In genomic region chr13:97242755-97243497, GRCh38 we compare ENCODE assay signal across 12 cellular contexts. TPM values are rescaled to one million over a fixed set of nuclear protein-coding genes. Genes with fewer than 3 reads are reported as not detected.
DNase-seq lines count a peak whose midpoint lies in the region; ATAC-seq and TF ChIP-seq lines count a peak whose summit lies in the region.
"Had no signal": no experiment of that assay in that cellular context is flagged by ENCODE, and none has a peak within 500 bp of the region (broad histone marks: within the 10 kb centered on the region; RNA-seq: fewer than 3 reads in every experiment).

No MANE protein-coding gene starts in this region.

- H3K27me3 ChIP-seq in breast epithelium (no peaks in the 10 kb centered on the region), uterus (no peaks in the 10 kb centered on the region)

- H3K36me3 Mint-ChIP-seq in activated T-cell treated with anti-CD3 and anti-CD28 coated beads, Interleukin-2, amount 50 U/mL, for 24 hours (ENCODE audit: low read depth), result no peaks in the 10 kb centered on the region

- no peak overlapping the region for H3K4me3 Mint-ChIP-seq in activated T-cell treated with anti-CD3 and anti-CD28 coated beads, Interleukin-2, amount 50 U/mL, for 24 hours
- H3K4me3 Mint-ChIP-seq: activated CD4-positive, alpha-beta T cell treated with anti-CD3 and anti-CD28 coated beads, Interleukin-2, amount 10 ng/mL, durations not matched to agents 24 days and 14 days had no signal

- H3K27me3 Mint-ChIP-seq in activated T-cell treated with anti-CD3 and anti-CD28 coated beads, Interleukin-2, amount 50 U/mL, for 24 hours, result no peaks in the 10 kb centered on the region
- H3K27me3 Mint-ChIP-seq: activated CD4-positive, alpha-beta T cell treated with anti-CD3 and anti-CD28 coated beads, Interleukin-2, amount 10 ng/mL, durations not matched to agents 24 days and 14 days had no signal

- DNase-seq in breast epithelium (ENCODE audit: low spot score in 2 of 2) (no peak), left cardiac atrium (no peak), nucleus accumbens (lab: John Stamatoyannopoulos, UW) (peak in 55 of 56 donors; percentile 7 to 91 (median 81)), uterus (no peak)
- no peak for DNase-seq in activated CD4-positive, alpha-beta T cell treated with anti-CD3 and anti-CD28 coated beads for 4 hours
- no peak for DNase-seq in activated T-cell treated with anti-CD3 and anti-CD28 coated beads, Interleukin-2, amount 50 U/mL, for 24 hours
- no peak for DNase-seq in activated naive CD4-positive, alpha-beta T cell (lab: John Stamatoyannopoulos, UW)
- DNase-seq: activated CD4-positive, alpha-beta T cell treated with anti-CD3 and anti-CD28 coated beads, Interleukin-2, amount 10 ng/mL, durations not matched to agents 24 days and 14 days; activated effector memory CD4-positive, alpha-beta T cell treated with anti-CD3 and anti-CD28 coated beads, Interleukin-2, amount 50 U/mL, for 16 hours; Calu3; HFFc6; NCI-H1930 had no signal

- TF ChIP-seq POLR2A in breast epithelium (IDR thresholded peaks at IDR 0.05), result no peak
- TF ChIP-seq POLR2A in uterus (IDR thresholded peaks at IDR 0.05), result no peak

- peaks cover 50% of the 10 kb centered on the region for H3K4me1 Mint-ChIP-seq in activated T-cell treated with anti-CD3 and anti-CD28 coated beads, Interleukin-2, amount 50 U/mL, for 24 hours (ENCODE audit: low read depth)

- H3K4me1 ChIP-seq in breast epithelium, result peaks cover 12 to 35% of the 10 kb centered on the region in 2 donors
- peaks cover 3 to 6% of the 10 kb centered on the region in 2 donors for H3K4me1 ChIP-seq in uterus

- H3K9me3 ChIP-seq in breast epithelium (no peaks in the 10 kb centered on the region), uterus (no peaks in the 10 kb centered on the region)

- H3K36me3 ChIP-seq in breast epithelium (no peaks in the 10 kb centered on the region), uterus (no peaks in the 10 kb centered on the region)

- no peak overlapping the region for H3K27ac Mint-ChIP-seq in activated T-cell treated with anti-CD3 and anti-CD28 coated beads, Interleukin-2, amount 50 U/mL, for 24 hours
- H3K27ac Mint-ChIP-seq: activated CD4-positive, alpha-beta T cell treated with anti-CD3 and anti-CD28 coated beads, Interleukin-2, amount 10 ng/mL, durations not matched to agents 24 days and 14 days had no signal

- H3K4me3 ChIP-seq in breast epithelium, result no peak overlapping the region
- H3K4me3 ChIP-seq in uterus, result no peak overlapping the region

- TF ChIP-seq CTCF in breast epithelium (IDR thresholded peaks at IDR 0.05) (no peak), uterus (IDR thresholded peaks at IDR 0.05) (no peak)

- ATAC-seq in left cardiac atrium, result peak; percentile 44 to 53

- H3K27ac ChIP-seq in breast epithelium (peak overlapping the region; percentile 74 to 84), uterus (peak overlapping the region; percentile 62 to 77)

- H3K9me3 Mint-ChIP-seq in activated T-cell treated with anti-CD3 and anti-CD28 coated beads, Interleukin-2, amount 50 U/mL, for 24 hours, result no peaks in the 10 kb centered on the region
- H3K9me3 Mint-ChIP-seq: HFFc6 had no signal

- intact Hi-C loops in breast epithelium (cut with DNase I; ENCODE audit: low total_unique reads) (no loop called here), left cardiac atrium (cut with DNase I) (no loop called here), uterus (cut with DNase I; ENCODE audit: low total_unique reads) (no loop called here)

RNA-seq across cellular contexts. Expression of gene MBNL2, which starts 20.8 kb away (rescaled TPM):
- total RNA-seq in breast epithelium (100 to 1,000 TPM in 2 of 3 donors, 10 to 100 TPM in 1; 68.5 to 131 (median 120) TPM), left cardiac atrium (10 to 100 TPM; 52.0 to 60.3 TPM), uterus (100 to 1,000 TPM in 1 of 4 donors, 10 to 100 TPM in 3; 50.7 to 115 (median 72.0) TPM)

Comparison
In these comparisons a context has a peak if more than half of its experiments do, and no peak if none do; other contexts are left out.
1. DNase-seq: peak in nucleus accumbens (55 of 56); none in breast epithelium (0 of 2), left cardiac atrium (single experiment), uterus (0 of 2), activated CD4-positive, alpha-beta T cell treated with anti-CD3 and anti-CD28 coated beads for 4 hours (0 of 2), activated T-cell treated with anti-CD3 and anti-CD28 coated beads, Interleukin-2, amount 50 U/mL, for 24 hours (single experiment) and activated naive CD4-positive, alpha-beta T cell (0 of 4).